8 cellular contexts compared by ENCODE assay signal in the genomic region with DNA sequence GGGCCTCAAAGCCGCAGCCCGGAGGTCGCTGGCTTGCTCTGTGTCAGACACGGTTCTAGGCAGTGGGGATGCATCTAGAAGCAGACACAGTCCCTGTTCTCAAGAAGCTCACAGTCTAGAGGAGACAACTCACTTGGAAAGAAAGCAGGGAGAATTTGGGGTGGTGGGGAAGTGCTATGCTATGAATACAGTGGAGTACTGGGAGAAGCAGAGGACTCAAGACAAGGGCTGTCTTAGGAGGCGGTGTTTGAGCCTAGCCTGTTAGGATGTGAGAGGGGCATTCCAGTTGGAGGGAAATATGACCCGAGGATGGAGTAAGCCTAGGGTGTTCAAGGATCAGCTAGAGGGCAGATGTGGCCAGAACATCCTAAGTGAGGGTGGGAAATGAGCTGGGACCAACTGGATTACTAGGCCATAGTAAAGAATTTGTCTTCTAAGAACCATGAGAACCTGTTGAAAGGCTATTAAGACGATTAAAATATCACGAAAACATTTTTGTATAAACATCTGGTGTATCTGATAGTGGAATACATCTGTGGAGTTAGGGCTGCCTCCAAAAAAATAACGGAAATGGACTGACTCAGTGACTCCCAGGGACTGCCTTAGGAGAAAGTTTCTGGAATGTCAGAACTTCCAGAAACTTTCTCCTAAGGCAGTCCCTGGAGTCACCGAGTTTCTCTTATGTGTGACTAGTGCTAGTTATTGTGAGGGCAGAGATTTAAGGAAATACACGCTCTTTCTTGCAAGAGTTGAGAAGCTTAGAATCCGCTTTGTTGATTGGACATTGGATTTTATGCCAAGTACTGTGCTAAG. TPM values are rescaled to one million over a fixed set of nuclear protein-coding genes. Genes with fewer than 3 reads are reported as not detected.
DNase-seq lines count a peak whose midpoint lies in the region; FAIRE-seq and TF ChIP-seq lines count a peak whose summit lies in the region.

No MANE protein-coding gene starts in this region.

- peak overlapping the region; percentile 97 to 99 for H3K27ac ChIP-seq in right atrium auricular region

- TF ChIP-seq CTCF in right atrium auricular region (IDR thresholded peaks at IDR 0.05) = peak in 1 of 2 donors; percentile 31

- DNase-seq in NCI-H2227 (lab: John Stamatoyannopoulos, UW; ENCODE audit: unreplicated experiment) (peak; percentile 35), NCI-H2227 treated with DMSO at 0.1 percent for 48 hours (lab: John Stamatoyannopoulos, UW) (no peak), H54 (ENCODE audit: insufficient read length, low spot score) (no peak), M059J (ENCODE audit: low read depth) (peak; percentile 72), adipocyte (ENCODE audit: low read depth) (peak; percentile 82), right atrium auricular region (ENCODE audit: low spot score) (peak; percentile 64), pulmonary artery endothelial cell (ENCODE audit: low read depth, low spot score) (peak; percentile 41)
- no peak for DNase-seq in effector CD4-positive, alpha-beta T cell

- TF ChIP-seq POLR2A in H54 (IDR thresholded peaks at IDR 0.05; ENCODE audit: low read depth, low read length) = no peak

- FAIRE-seq in H54 (lab: Jason Lieb, UNC) = peak; percentile 55

- no peaks in the 10 kb centered on the region for H3K36me3 ChIP-seq in adipocyte (ENCODE audit: control insufficient read depth, insufficient read depth, low read length, severe bottlenecking)
- H3K36me3 ChIP-seq in right atrium auricular region = peaks cover 3% of the 10 kb centered on the region

- H3K9me3 ChIP-seq in adipocyte (ENCODE audit: control insufficient read depth, low read length) (no peaks in the 10 kb centered on the region), right atrium auricular region (no peaks in the 10 kb centered on the region)

- peak overlapping the region; percentile 93 for H3K9ac ChIP-seq in adipocyte (ENCODE audit: low read length)

- peaks cover 36% of the 10 kb centered on the region for H3K4me1 ChIP-seq in adipocyte (ENCODE audit: control insufficient read depth, insufficient read depth, low read length)
- H3K4me1 ChIP-seq in right atrium auricular region = peaks cover 0 to 48% of the 10 kb centered on the region in 2 donors

- H3K4me3 ChIP-seq in adipocyte (ENCODE audit: low read length) = peak overlapping the region; percentile 95
- peak overlapping the region; percentile 99 for H3K4me3 ChIP-seq in right atrium auricular region

- H3K27me3 ChIP-seq in adipocyte (replicated peaks; ENCODE audit: control insufficient read depth, insufficient read depth, low read length) (no peaks in the 10 kb centered on the region), right atrium auricular region (no peaks in the 10 kb centered on the region)

RNA-seq across cellular contexts. Expression of a gene that starts 1.1 kb away (rescaled TPM):
- 11.8 and 18.9 TPM in 2 replicates for total RNA-seq in M059J (2014; rRNA removed; shearing (Covaris generic))
- total RNA-seq in right atrium auricular region (10 to 100 TPM; 26.3 to 43.0 TPM), pulmonary artery endothelial cell (30.6 and 35.1 TPM in 2 replicates)

Comparison
In these comparisons a context has a peak if more than half of its experiments do, and no peak if none do; other contexts are left out.
1. DNase-seq: peak in NCI-H2227 (single experiment), M059J (single experiment), adipocyte (single experiment), right atrium auricular region (single experiment) and pulmonary artery endothelial cell (single experiment); none in NCI-H2227 treated with DMSO at 0.1 percent for 48 hours (single experiment), H54 (single experiment) and effector CD4-positive, alpha-beta T cell (single experiment).